ENCODE assay signal across 21 cellular contexts in genomic region chr12:75707983-75708382, GRCh38.
A peak's percentile ranks its signal among the peaks of the same experiment; 100 is the strongest.
DNase-seq lines count a peak whose midpoint lies in the region; FAIRE-seq and TF ChIP-seq lines count a peak whose summit lies in the region.
"Had no signal": no experiment of that assay in that cellular context is flagged by ENCODE, and none has a peak within 500 bp of the region (broad histone marks: within the 10 kb centered on the region; RNA-seq: fewer than 3 reads in every experiment).

No MANE protein-coding gene starts in this region.

- no peaks in the 10 kb centered on the region for H3K9me3 Mint-ChIP-seq in nephron progenitor cell

- no peaks in the 10 kb centered on the region for H3K9me1 ChIP-seq in endothelial cell of umbilical vein (replicated peaks; ENCODE audit: control insufficient read depth, extremely low read depth, insufficient read depth, low read length)

- CTCF ChIA-PET in A673 (lab: Charles Lee) (no interaction called here), HEK293T (lab: Yijun Ruan, JAX) (no interaction called here), endothelial cell of umbilical vein (lab: Charles Lee) (interaction anchor here (1.1 to 1.2 kb wide), 2 partner anchors 13 to 236 kb away, joined by 3 read pairs; no protein-coding TSS in a partner anchor)

- BruUV-seq in A673 (replicated peaks; lab: Mats Ljungman, UMichigan) (no TSS peak), endothelial cell of umbilical vein (replicated peaks; lab: Mats Ljungman, UMichigan) (no TSS peak)

- H3K36me3 Mint-ChIP-seq in nephron progenitor cell (ENCODE audit: low read depth): no peaks in the 10 kb centered on the region
- H3K36me3 Mint-ChIP-seq: IgD-negative memory B cell had no signal

- H3K4me3 ChIP-seq in A673 (ENCODE audit: low read depth, low read length, poor library complexity, severe bottlenecking): no peak overlapping the region
- H3K4me3 ChIP-seq in endothelial cell of umbilical vein (replicated peaks in 1 of 3; ENCODE audit: insufficient read depth in 1 of 3, low read depth in 1 of 3, low read length in 3 of 3): no peak overlapping the region

- no peak for TF ChIP-seq CTCF in A673 (conservative IDR thresholded peaks at IDR 0.05; ENCODE audit: low read depth, low read length)
- no peak for TF ChIP-seq CTCF in endothelial cell of umbilical vein (IDR thresholded peaks at IDR 0.05; ENCODE audit: extremely low read depth in 1 of 2, insufficient read depth in 1 of 2, low read depth in 1 of 2, low read length in 2 of 2)
- no peak for TF ChIP-seq CTCF in nephron progenitor cell (IDR thresholded peaks at IDR 0.05)

- no peak overlapping the region for H2AFZ ChIP-seq in endothelial cell of umbilical vein (ENCODE audit: low read depth, low read length)

- peak; percentile 59 for DNase-seq in A673 (ENCODE audit: low spot score)
- DNase-seq in HEK293T (ENCODE audit: extremely low spot score): no peak
- no peak for DNase-seq in endothelial cell of umbilical vein (ENCODE audit: low read depth, low spot score)
- no peak for DNase-seq in nephron progenitor cell
- no peak for DNase-seq in cerebellar cortex (ENCODE audit: low spot score)
- DNase-seq in posterior vena cava (ENCODE audit: low spot score): no peak
- DNase-seq in stimulated activated CD4-positive, alpha-beta T cell treated with anti-CD3 and anti-CD28 coated beads, Interleukin-4, amount 100 ng/mL, for 4 hours: no peak
- no peak for DNase-seq in SIG-M5 (lab: John Stamatoyannopoulos, UW)
- DNase-seq: AML-193, DMS79 treated with DMSO at 0.1 percent for 48 hours, Kasumi-1, MM.1S, NCI-H1092 treated with DMSO at 0.1 percent for 48 hours, NCI-H146, NCI-H2029 treated with DMSO at 0.1 percent for 48 hours, NCI-H446 treated with DMSO at 0.1 percent for 48 hours, NCI-H69, SHP77 treated with DMSO at 0.1 percent for 48 hours had no signal

- H3K9ac ChIP-seq in endothelial cell of umbilical vein (replicated peaks; ENCODE audit: extremely low read depth, insufficient read depth, low read length): no peak overlapping the region

- no peak overlapping the region for H3K4me3 Mint-ChIP-seq in nephron progenitor cell
- H3K4me3 Mint-ChIP-seq: IgD-negative memory B cell had no signal

- no peaks in the 10 kb centered on the region for H3K79me2 ChIP-seq in endothelial cell of umbilical vein (ENCODE audit: control insufficient read depth, insufficient read depth, low read length)

- H3K27ac ChIP-seq in A673 (ENCODE audit: low read depth, low read length, poor library complexity, severe bottlenecking): peak overlapping the region; percentile 1
- peak overlapping the region; percentile 84 for H3K27ac ChIP-seq in endothelial cell of umbilical vein (ENCODE audit: insufficient read depth, low read depth, low read length)
- H3K27ac ChIP-seq: C4-2B had no signal

- no peaks in the 10 kb centered on the region for H3K9me3 ChIP-seq in A673 (ENCODE audit: low read depth, low read length, poor library complexity, severe bottlenecking)
- H3K9me3 ChIP-seq in endothelial cell of umbilical vein (replicated peaks; ENCODE audit: control insufficient read depth, insufficient read depth, low read length): no peaks in the 10 kb centered on the region

- H3K4me1 ChIP-seq in A673 (ENCODE audit: insufficient read depth, low read length, poor library complexity, severe bottlenecking): peaks cover 67% of the 10 kb centered on the region
- peaks cover 39% of the 10 kb centered on the region for H3K4me1 ChIP-seq in endothelial cell of umbilical vein (ENCODE audit: control insufficient read depth, extremely low read depth, insufficient read depth, low read length)

- no peak for FAIRE-seq in endothelial cell of umbilical vein (lab: Jason Lieb, UNC)
- FAIRE-seq: HTR-8/SVneo had no signal

- dilution Hi-C loops in endothelial cell of umbilical vein (cut with MboI; ENCODE audit: extremely low pct_ligation_motif_present, low sequenced_read_pairs): no loop called here

- POLR2A ChIA-PET in A673 (lab: Charles Lee; ENCODE audit: low non-redundant PET): no interaction called here
- POLR2A ChIA-PET in HEK293T (lab: Yijun Ruan, JAX): no interaction called here
- POLR2A ChIA-PET in endothelial cell of umbilical vein (lab: Charles Lee): no interaction called here

- H3K27me3 Mint-ChIP-seq in nephron progenitor cell (ENCODE audit: low read depth, poor library complexity): peaks cover 6% of the 10 kb centered on the region
- H3K27me3 Mint-ChIP-seq: IgD-negative memory B cell had no signal

- H3K27me3 ChIP-seq in A673 (replicated peaks; ENCODE audit: insufficient read depth, low read depth, low read length, poor library complexity) (no peaks in the 10 kb centered on the region), endothelial cell of umbilical vein (ENCODE audit: control insufficient read depth in 2 of 2, insufficient read depth in 2 of 2, low read length in 2 of 2) (no peaks in the 10 kb centered on the region)

- H3K36me3 ChIP-seq in A673 (ENCODE audit: insufficient read depth, low read length, poor library complexity, severe bottlenecking): no peaks in the 10 kb centered on the region
- no peaks in the 10 kb centered on the region for H3K36me3 ChIP-seq in endothelial cell of umbilical vein (ENCODE audit: control insufficient read depth in 2 of 2, extremely low read depth in 1 of 2, insufficient read depth in 2 of 2, low read length in 2 of 2)

- H3K4me2 ChIP-seq in endothelial cell of umbilical vein (ENCODE audit: insufficient read depth, low read length): no peak overlapping the region

- peak overlapping the region; percentile 78 for H3K27ac Mint-ChIP-seq in nephron progenitor cell

- TF ChIP-seq POLR2A in endothelial cell of umbilical vein (IDR thresholded peaks at IDR 0.05; ENCODE audit: low read depth, low read length): no peak

- H3K4me1 Mint-ChIP-seq in nephron progenitor cell: peaks cover 99% of the 10 kb centered on the region

- intact Hi-C loops in A673 (cut with micrococcal nuclease; ENCODE audit: unreplicated experiment) (loop anchor here (5.0 kb wide), 1 partner anchor 324 kb away; the partner anchor contains the start of gene PHLDA1), endothelial cell of umbilical vein (cut with micrococcal nuclease) (loop anchor here (1.0 to 5.0 kb wide), 5 partner anchors 14 to 181 kb away; no protein-coding TSS in a partner anchor), posterior vena cava (cut with DNase I) (no loop called here)

- no peaks in the 10 kb centered on the region for H4K20me1 ChIP-seq in endothelial cell of umbilical vein (replicated peaks; ENCODE audit: control insufficient read depth, extremely low read depth, insufficient read depth, low read length)

TF ChIP-seq in HEK293T, 16 proteins besides CTCF, POLR2A, EP300 and RAD21:
- 0 out of 2 replicates have a peak, but pooled peaks have one; percentile 31 for TF ChIP-seq PKNOX1 (IDR thresholded peaks at IDR 0.05)
- no peak for TF ChIP-seq HDGF (IDR thresholded peaks at IDR 0.05; ENCODE audit: borderline replicate concordance)
- no peak for TF ChIP-seq FOXA1 (IDR thresholded peaks at IDR 0.05)
- no peak for TF ChIP-seq ZNF384 (IDR thresholded peaks at IDR 0.05)
- TF ChIP-seq ARNT (IDR thresholded peaks at IDR 0.05): no peak
- no peak for TF ChIP-seq SP1 (IDR thresholded peaks at IDR 0.05)
- no peak for TF ChIP-seq NFRKB (IDR thresholded peaks at IDR 0.05)
- TF ChIP-seq FOXK2 (IDR thresholded peaks at IDR 0.05): no peak
- TF ChIP-seq L3MBTL2 (conservative IDR thresholded peaks at IDR 0.05): no peak

TF ChIP-seq in endothelial cell of umbilical vein, 7 proteins besides CTCF, POLR2A, EP300 and RAD21:
- TF ChIP-seq JUN (IDR thresholded peaks at IDR 0.05; ENCODE audit: borderline replicate concordance, insufficient read depth, insufficient read length, low read depth) (no peak), EZH2 (IDR thresholded peaks at IDR 0.05; ENCODE audit: borderline replicate concordance, low read depth, low read length, severe bottlenecking) (no peak), MYC (IDR thresholded peaks at IDR 0.05; ENCODE audit: low read depth, low read length) (no peak)

Comparison
In these comparisons a context has a peak if more than half of its experiments do, and no peak if none do; other contexts are left out.
1. intact Hi-C loops: an anchor here in A673 (5.0 kb wide) and endothelial cell of umbilical vein (1.0 to 5.0 kb wide); none called in posterior vena cava.